1 cellular context compared by ENCODE assay signal in the genomic region with DNA sequence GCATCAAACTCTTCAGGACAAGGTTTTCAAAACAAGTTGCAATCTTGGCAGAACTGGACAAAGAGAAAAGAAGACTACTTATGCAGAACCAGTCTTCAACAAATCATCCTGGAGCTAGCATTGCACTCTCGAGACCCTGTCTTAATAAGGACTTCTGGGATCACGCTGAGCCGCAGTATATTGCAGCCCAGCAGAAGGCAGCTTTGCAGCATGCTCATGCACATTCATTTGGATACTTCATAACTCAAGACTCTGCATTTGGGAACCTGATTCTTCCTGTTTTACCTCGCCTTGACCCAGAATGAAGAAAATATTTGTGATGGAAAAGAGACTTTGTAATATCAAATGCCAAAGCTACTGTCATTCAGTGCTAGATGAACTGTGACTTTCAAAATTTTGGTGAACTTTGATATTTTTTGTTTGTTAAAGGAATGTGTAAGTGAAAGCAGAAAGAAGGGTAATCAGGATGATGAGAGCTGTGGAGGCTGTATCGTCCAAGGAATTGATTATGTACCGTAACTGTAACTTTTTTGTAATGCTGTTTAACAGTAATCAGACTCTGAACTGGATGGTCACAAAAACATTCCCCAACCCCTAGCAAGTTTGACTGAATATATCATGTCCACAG.
TF ChIP-seq lines count a peak whose summit lies in the region.

No MANE protein-coding gene starts in this region.

TF ChIP-seq in SK-N-SH treated with all-trans-retinoic acid at 6 μM for 48 hours, 23 proteins besides CTCF, POLR2A, EP300 and RAD21:
- TF ChIP-seq, protein P1, sequence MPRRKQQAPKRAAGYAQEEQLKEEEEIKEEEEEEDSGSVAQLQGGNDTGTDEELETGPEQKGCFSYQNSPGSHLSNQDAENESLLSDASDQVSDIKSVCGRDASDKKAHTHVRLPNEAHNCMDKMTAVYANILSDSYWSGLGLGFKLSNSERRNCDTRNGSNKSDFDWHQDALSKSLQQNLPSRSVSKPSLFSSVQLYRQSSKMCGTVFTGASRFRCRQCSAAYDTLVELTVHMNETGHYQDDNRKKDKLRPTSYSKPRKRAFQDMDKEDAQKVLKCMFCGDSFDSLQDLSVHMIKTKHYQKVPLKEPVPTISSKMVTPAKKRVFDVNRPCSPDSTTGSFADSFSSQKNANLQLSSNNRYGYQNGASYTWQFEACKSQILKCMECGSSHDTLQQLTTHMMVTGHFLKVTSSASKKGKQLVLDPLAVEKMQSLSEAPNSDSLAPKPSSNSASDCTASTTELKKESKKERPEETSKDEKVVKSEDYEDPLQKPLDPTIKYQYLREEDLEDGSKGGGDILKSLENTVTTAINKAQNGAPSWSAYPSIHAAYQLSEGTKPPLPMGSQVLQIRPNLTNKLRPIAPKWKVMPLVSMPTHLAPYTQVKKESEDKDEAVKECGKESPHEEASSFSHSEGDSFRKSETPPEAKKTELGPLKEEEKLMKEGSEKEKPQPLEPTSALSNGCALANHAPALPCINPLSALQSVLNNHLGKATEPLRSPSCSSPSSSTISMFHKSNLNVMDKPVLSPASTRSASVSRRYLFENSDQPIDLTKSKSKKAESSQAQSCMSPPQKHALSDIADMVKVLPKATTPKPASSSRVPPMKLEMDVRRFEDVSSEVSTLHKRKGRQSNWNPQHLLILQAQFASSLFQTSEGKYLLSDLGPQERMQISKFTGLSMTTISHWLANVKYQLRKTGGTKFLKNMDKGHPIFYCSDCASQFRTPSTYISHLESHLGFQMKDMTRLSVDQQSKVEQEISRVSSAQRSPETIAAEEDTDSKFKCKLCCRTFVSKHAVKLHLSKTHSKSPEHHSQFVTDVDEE (CRISPR knock-in tag; IDR thresholded peaks at IDR 0.05): no peak
- TF ChIP-seq TOX (CRISPR knock-in tag; IDR thresholded peaks at IDR 0.05; ENCODE audit: borderline replicate concordance) (no peak), SNAI2 (CRISPR knock-in tag; IDR thresholded peaks at IDR 0.05) (no peak), OSR1 (CRISPR knock-in tag; IDR thresholded peaks at IDR 0.05) (no peak), PPARA (CRISPR knock-in tag; IDR thresholded peaks at IDR 0.05; ENCODE audit: borderline replicate concordance) (no peak), ZC3H10 (CRISPR knock-in tag; IDR thresholded peaks at IDR 0.05) (no peak), ZNF8 (CRISPR knock-in tag; IDR thresholded peaks at IDR 0.05) (no peak), RARB (CRISPR knock-in tag; IDR thresholded peaks at IDR 0.05) (no peak), ZFP30 (CRISPR knock-in tag; IDR thresholded peaks at IDR 0.05) (no peak), ISL1 (CRISPR knock-in tag; IDR thresholded peaks at IDR 0.05) (no peak)
- TF ChIP-seq, protein P2, sequence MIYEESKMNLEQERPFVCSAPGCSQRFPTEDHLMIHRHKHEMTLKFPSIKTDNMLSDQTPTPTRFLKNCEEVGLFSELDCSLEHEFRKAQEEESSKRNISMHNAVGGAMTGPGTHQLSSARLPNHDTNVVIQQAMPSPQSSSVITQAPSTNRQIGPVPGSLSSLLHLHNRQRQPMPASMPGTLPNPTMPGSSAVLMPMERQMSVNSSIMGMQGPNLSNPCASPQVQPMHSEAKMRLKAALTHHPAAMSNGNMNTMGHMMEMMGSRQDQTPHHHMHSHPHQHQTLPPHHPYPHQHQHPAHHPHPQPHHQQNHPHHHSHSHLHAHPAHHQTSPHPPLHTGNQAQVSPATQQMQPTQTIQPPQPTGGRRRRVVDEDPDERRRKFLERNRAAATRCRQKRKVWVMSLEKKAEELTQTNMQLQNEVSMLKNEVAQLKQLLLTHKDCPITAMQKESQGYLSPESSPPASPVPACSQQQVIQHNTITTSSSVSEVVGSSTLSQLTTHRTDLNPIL (CRISPR knock-in tag; IDR thresholded peaks at IDR 0.05; ENCODE audit: low read depth): no peak
- TF ChIP-seq, protein P3, sequence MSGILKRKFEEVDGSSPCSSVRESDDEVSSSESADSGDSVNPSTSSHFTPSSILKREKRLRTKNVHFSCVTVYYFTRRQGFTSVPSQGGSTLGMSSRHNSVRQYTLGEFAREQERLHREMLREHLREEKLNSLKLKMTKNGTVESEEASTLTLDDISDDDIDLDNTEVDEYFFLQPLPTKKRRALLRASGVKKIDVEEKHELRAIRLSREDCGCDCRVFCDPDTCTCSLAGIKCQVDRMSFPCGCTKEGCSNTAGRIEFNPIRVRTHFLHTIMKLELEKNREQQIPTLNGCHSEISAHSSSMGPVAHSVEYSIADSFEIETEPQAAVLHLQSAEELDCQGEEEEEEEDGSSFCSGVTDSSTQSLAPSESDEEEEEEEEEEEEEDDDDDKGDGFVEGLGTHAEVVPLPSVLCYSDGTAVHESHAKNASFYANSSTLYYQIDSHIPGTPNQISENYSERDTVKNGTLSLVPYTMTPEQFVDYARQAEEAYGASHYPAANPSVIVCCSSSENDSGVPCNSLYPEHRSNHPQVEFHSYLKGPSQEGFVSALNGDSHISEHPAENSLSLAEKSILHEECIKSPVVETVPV (CRISPR knock-in tag; IDR thresholded peaks at IDR 0.05): no peak
- TF ChIP-seq, protein P4, sequence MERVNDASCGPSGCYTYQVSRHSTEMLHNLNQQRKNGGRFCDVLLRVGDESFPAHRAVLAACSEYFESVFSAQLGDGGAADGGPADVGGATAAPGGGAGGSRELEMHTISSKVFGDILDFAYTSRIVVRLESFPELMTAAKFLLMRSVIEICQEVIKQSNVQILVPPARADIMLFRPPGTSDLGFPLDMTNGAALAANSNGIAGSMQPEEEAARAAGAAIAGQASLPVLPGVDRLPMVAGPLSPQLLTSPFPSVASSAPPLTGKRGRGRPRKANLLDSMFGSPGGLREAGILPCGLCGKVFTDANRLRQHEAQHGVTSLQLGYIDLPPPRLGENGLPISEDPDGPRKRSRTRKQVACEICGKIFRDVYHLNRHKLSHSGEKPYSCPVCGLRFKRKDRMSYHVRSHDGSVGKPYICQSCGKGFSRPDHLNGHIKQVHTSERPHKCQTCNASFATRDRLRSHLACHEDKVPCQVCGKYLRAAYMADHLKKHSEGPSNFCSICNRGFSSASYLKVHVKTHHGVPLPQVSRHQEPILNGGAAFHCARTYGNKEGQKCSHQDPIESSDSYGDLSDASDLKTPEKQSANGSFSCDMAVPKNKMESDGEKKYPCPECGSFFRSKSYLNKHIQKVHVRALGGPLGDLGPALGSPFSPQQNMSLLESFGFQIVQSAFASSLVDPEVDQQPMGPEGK (CRISPR knock-in tag; IDR thresholded peaks at IDR 0.05; ENCODE audit: borderline replicate concordance): no peak
- TF ChIP-seq, protein P5, sequence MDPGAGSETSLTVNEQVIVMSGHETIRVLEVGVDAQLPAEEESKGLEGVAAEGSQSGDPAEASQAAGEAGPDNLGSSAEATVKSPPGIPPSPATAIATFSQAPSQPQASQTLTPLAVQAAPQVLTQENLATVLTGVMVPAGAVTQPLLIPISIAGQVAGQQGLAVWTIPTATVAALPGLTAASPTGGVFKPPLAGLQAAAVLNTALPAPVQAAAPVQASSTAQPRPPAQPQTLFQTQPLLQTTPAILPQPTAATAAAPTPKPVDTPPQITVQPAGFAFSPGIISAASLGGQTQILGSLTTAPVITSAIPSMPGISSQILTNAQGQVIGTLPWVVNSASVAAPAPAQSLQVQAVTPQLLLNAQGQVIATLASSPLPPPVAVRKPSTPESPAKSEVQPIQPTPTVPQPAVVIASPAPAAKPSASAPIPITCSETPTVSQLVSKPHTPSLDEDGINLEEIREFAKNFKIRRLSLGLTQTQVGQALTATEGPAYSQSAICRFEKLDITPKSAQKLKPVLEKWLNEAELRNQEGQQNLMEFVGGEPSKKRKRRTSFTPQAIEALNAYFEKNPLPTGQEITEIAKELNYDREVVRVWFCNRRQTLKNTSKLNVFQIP (CRISPR knock-in tag; IDR thresholded peaks at IDR 0.05; ENCODE audit: borderline replicate concordance, low read depth): no peak
TF ChIP-seq in SK-N-SH treated with all-trans-retinoic acid at 6 μM for 48 hours: peak in this region for 0.
